In the genomic region with DNA sequence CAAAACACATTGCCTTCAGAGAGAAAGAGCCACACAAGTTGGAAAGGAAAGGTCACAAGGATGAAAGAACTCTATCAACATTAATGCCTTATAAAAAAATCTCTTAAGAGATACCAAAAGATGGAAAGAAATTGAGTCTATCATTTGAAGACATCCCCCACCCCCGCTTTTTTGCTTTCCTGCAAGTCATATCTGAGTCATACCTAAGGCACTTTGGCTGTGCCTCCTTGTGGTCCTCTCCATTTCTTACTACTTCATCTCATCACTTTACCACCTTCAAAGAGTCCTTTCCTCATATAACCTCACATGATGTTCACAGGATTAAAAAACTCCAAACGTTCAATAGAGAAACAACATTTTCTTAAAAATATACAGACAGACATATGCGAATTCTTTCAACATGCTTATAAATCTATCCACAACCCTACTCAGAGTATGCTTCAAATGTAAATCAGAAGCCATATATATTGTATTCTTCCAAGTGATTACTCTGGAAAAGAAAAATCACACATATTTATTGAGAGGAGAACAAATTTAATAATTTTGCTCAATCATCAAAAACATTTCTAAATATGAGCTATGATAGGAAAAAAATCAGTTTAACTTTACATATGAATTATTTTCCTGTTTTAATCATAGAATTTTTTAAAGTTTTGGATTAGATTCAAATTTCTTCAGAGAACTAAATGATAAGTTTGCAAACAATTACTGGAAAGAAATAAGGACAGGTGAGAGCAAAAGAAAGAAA, we compare ENCODE assay signal across 14 cellular contexts.
DNase-seq lines count a peak whose midpoint lies in the region; ATAC-seq and TF ChIP-seq lines count a peak whose summit lies in the region.
"Had no signal": no experiment of that assay in that cellular context is flagged by ENCODE, and none has a peak within 500 bp of the region (broad histone marks: within the 10 kb centered on the region; RNA-seq: fewer than 3 reads in every experiment).

No MANE protein-coding gene starts in this region.

- TF ChIP-seq CTCF in fibroblast of mammary gland (conservative IDR thresholded peaks at IDR 0.05; ENCODE audit: control insufficient read depth, insufficient read depth, low read depth, low read length) (no peak), Caco-2 (IDR thresholded peaks at IDR 0.05; ENCODE audit: insufficient read depth in 1 of 2, low read depth in 1 of 2, low read length in 1 of 2, severe bottlenecking in 1 of 2, unreplicated experiment in 1 of 2) (no peak), gastrocnemius medialis (IDR thresholded peaks at IDR 0.05 in 4 of 5, conservative IDR thresholded peaks at IDR 0.05 in 1 of 5) (no peak)

- DNase-seq in GM23248 = peak; percentile 82
- peak; percentile 21 for DNase-seq in activated CD4-positive, alpha-beta T cell treated with anti-CD3 and anti-CD28 coated beads, Interleukin-2, amount 50 U/mL, for 1 hour
- DNase-seq in fibroblast of mammary gland (ENCODE audit: low read depth) = peak; percentile 38
- DNase-seq in stimulated activated CD4-positive, alpha-beta T cell treated with anti-CD3 and anti-CD28 coated beads, TNF-alpha, amount 100 ng/mL, for 48 hours (ENCODE audit: low read depth in 3 of 3) = peak; percentile 42 to 48 (median 46)
- no peak for DNase-seq in Caco-2
- no peak for DNase-seq in NCI-H1048 (lab: John Stamatoyannopoulos, UW)
- no peak for DNase-seq in gastrocnemius medialis
- DNase-seq: NCI-H446 treated with DMSO at 0.1 percent for 48 hours had no signal

- POLR2A ChIA-PET in Caco-2 (lab: Charles Lee) = no interaction called here

- H3K36me3 Mint-ChIP-seq in Caco-2 (ENCODE audit: insufficient read depth, unreplicated experiment) = no peaks in the 10 kb centered on the region

- H3K4me1 ChIP-seq in GM23248 (ENCODE audit: insufficient read depth) = peaks cover 27% of the 10 kb centered on the region
- H3K4me1 ChIP-seq in Caco-2 = no peaks in the 10 kb centered on the region
- H3K4me1 ChIP-seq in gastrocnemius medialis = peaks cover 5 to 9% of the 10 kb centered on the region in 2 donors

- H3K4me3 Mint-ChIP-seq in Caco-2 (ENCODE audit: unreplicated experiment) = no peak overlapping the region
- H3K4me3 Mint-ChIP-seq: mesothelial cell of epicardium had no signal

- CTCF ChIA-PET in Caco-2 (lab: Charles Lee) = no interaction called here

- intact Hi-C loops in Caco-2 (cut with micrococcal nuclease; ENCODE audit: unreplicated experiment) (no loop called here), gastrocnemius medialis (cut with DNase I; ENCODE audit: low total_unique reads) (no loop called here)

- H3K27ac ChIP-seq in GM23248 = no peak overlapping the region
- no peak overlapping the region for H3K27ac ChIP-seq in gastrocnemius medialis
- H3K27ac ChIP-seq: KMS-11, thoracic aorta had no signal

- no peak overlapping the region for H3K4me3 ChIP-seq in GM23248
- no peak overlapping the region for H3K4me3 ChIP-seq in fibroblast of mammary gland (ENCODE audit: control insufficient read depth, low read depth, low read length)
- H3K4me3 ChIP-seq in Caco-2 (ENCODE audit: low read depth, low read length) = no peak overlapping the region
- no peak overlapping the region for H3K4me3 ChIP-seq in gastrocnemius medialis
- H3K4me3 ChIP-seq: thoracic aorta had no signal

- no peaks in the 10 kb centered on the region; the same call in 1 of the 2 replicates for H3F3A ChIP-seq in GM23248 (ENCODE audit: insufficient read depth)

- no peaks in the 10 kb centered on the region for H3K9me2 ChIP-seq in GM23248 (ENCODE audit: insufficient read depth)

- H3K4me1 Mint-ChIP-seq in Caco-2 (ENCODE audit: low read depth, unreplicated experiment) = no peaks in the 10 kb centered on the region

- ATAC-seq in GM21381 (IDR thresholded peaks at IDR 0.05; ENCODE audit: unreplicated experiment) = no peak
- ATAC-seq in gastrocnemius medialis = no peak
- ATAC-seq: Right ventricle myocardium inferior, sciatic nerve had no signal

- in situ Hi-C loops in GM23248 (cut with MboI) = no loop called here
- in situ Hi-C loops in gastrocnemius medialis (cut with MboI; ENCODE audit: low sequenced_read_pairs in 4 of 4) = no loop called here

- no peaks in the 10 kb centered on the region; the same call in 1 of the 2 replicates for H3K27me3 ChIP-seq in GM23248 (replicated peaks; ENCODE audit: insufficient read depth)
- no peaks in the 10 kb centered on the region for H3K27me3 ChIP-seq in Caco-2 (replicated peaks; ENCODE audit: control insufficient read depth, insufficient read depth, low read length)
- H3K27me3 ChIP-seq in gastrocnemius medialis = no peaks in the 10 kb centered on the region

- H3K9me3 Mint-ChIP-seq in Caco-2 (ENCODE audit: unreplicated experiment) = no peaks in the 10 kb centered on the region
- H3K9me3 Mint-ChIP-seq: mesothelial cell of epicardium had no signal

- no peak overlapping the region for H3K9ac ChIP-seq in GM23248
- H3K9ac ChIP-seq: KMS-11 had no signal

- BruUV-seq in Caco-2 (replicated peaks; lab: Mats Ljungman, UMichigan) = no TSS peak

- no peak overlapping the region for H2AFZ ChIP-seq in GM23248

- no peaks in the 10 kb centered on the region for H4K20me1 ChIP-seq in GM23248 (ENCODE audit: insufficient read depth)

- H3K36me3 ChIP-seq in GM23248 (ENCODE audit: low read depth) = no peaks in the 10 kb centered on the region
- no peaks in the 10 kb centered on the region for H3K36me3 ChIP-seq in Caco-2 (ENCODE audit: control insufficient read depth, insufficient read depth, low read length)
- H3K36me3 ChIP-seq in gastrocnemius medialis = no peaks in the 10 kb centered on the region
- H3K36me3 ChIP-seq: thoracic aorta had no signal

- no peak for TF ChIP-seq POLR2A in gastrocnemius medialis (IDR thresholded peaks at IDR 0.05)

- WGBS in GM23248 (ENCODE audit: low coverage in 1 of 2, low lambda C conversion rate in 2 of 2, missing lambda C conversion rate in 2 of 2), 2 experiments = 40 to 54% methylated on average over 3 of the region's 3 CpGs

- no peaks in the 10 kb centered on the region for H3K9me3 ChIP-seq in GM23248 (ENCODE audit: low read depth)
- H3K9me3 ChIP-seq in Caco-2 = no peaks in the 10 kb centered on the region
- no peaks in the 10 kb centered on the region for H3K9me3 ChIP-seq in gastrocnemius medialis
- H3K9me3 ChIP-seq: thoracic aorta had no signal

- H3K27me3 Mint-ChIP-seq in Caco-2 (ENCODE audit: insufficient read depth, unreplicated experiment) = no peaks in the 10 kb centered on the region

- H3K79me2 ChIP-seq in GM23248 (ENCODE audit: insufficient read depth) = no peaks in the 10 kb centered on the region

- H3K27ac Mint-ChIP-seq in Caco-2 (ENCODE audit: unreplicated experiment) = no peak overlapping the region
- H3K27ac Mint-ChIP-seq: mesothelial cell of epicardium had no signal

- peak overlapping the region; percentile 0 for H3K4me2 ChIP-seq in GM23248 (ENCODE audit: unreplicated experiment)
- H3K4me2 ChIP-seq: KMS-11 had no signal

Comparison
In these comparisons a context has a peak if more than half of its experiments do, and no peak if none do; other contexts are left out.
1. DNase-seq: peak in GM23248 (single experiment), activated CD4-positive, alpha-beta T cell treated with anti-CD3 and anti-CD28 coated beads, Interleukin-2, amount 50 U/mL, for 1 hour (single experiment), fibroblast of mammary gland (single experiment) and stimulated activated CD4-positive, alpha-beta T cell treated with anti-CD3 and anti-CD28 coated beads, TNF-alpha, amount 100 ng/mL, for 48 hours (3 of 3); none in Caco-2 (0 of 2), NCI-H1048 (single experiment) and gastrocnemius medialis (0 of 2).